1 cellular context compared by ENCODE assay signal in genomic region chr19:58514564-58515020, GRCh38.
TF ChIP-seq lines count a peak whose summit lies in the region.

No MANE protein-coding gene starts in this region.

TF ChIP-seq in K562, 482 proteins besides CTCF, POLR2A, EP300 and RAD21:
- TF ChIP-seq ELF4 (CRISPR knock-in tag; IDR thresholded peaks at IDR 0.05) (no peak), MAZ (CRISPR knock-in tag; conservative IDR thresholded peaks at IDR 0.05 in 1 of 2, IDR thresholded peaks at IDR 0.05 in 1 of 2) (no peak), ZNF785 (CRISPR knock-in tag; IDR thresholded peaks at IDR 0.05) (no peak), ZNF407 (IDR thresholded peaks at IDR 0.05; ENCODE audit: low read depth) (no peak), TRIM24 (IDR thresholded peaks at IDR 0.05) (no peak), GATAD2A (IDR thresholded peaks at IDR 0.05) (no peak), VEZF1 (CRISPR knock-in tag; IDR thresholded peaks at IDR 0.05) (no peak), NBN (IDR thresholded peaks at IDR 0.05; ENCODE audit: low read depth) (no peak), HDAC6 (IDR thresholded peaks at IDR 0.05; ENCODE audit: low read depth, low read length) (no peak), ZNF699 (CRISPR knock-in tag; IDR thresholded peaks at IDR 0.05; ENCODE audit: insufficient replicate concordance) (no peak), CREB3 (tag; conservative IDR thresholded peaks at IDR 0.05; ENCODE audit: low read depth) (no peak), ARNT (IDR thresholded peaks at IDR 0.05) (no peak), ZNF512 (tag; IDR thresholded peaks at IDR 0.05) (no peak), TBP (optimal IDR thresholded peaks at IDR 0.05; ENCODE audit: low read depth, low read length) (no peak)
TF ChIP-seq in K562: peak in this region for 0.
